ENCODE assay signal across 24 cellular contexts in genomic region chr2:241413929-241414580, GRCh38. TPM values are rescaled to one million over a fixed set of nuclear protein-coding genes. Genes with fewer than 3 reads are reported as not detected.
DNase-seq lines count a peak whose midpoint lies in the region; ATAC-seq, FAIRE-seq and TF ChIP-seq lines count a peak whose summit lies in the region.
"Had no signal": no experiment of that assay in that cellular context is flagged by ENCODE, and none has a peak within 500 bp of the region (broad histone marks: within the 10 kb centered on the region; RNA-seq: fewer than 3 reads in every experiment).

No MANE protein-coding gene starts in this region.

- H3K27ac Mint-ChIP-seq in activated naive CD8-positive, alpha-beta T cell treated with anti-CD3 and anti-CD28 coated beads, Interleukin-2, amount 50 U/mL, for 24 hours, result peak overlapping the region; percentile 13
- H3K27ac Mint-ChIP-seq in activated naive CD8-positive, alpha-beta T cell treated with anti-CD3 and anti-CD28 coated beads for 36 hours, result no peak overlapping the region
- H3K27ac Mint-ChIP-seq in neural crest cell (ENCODE audit: unreplicated experiment), result peak overlapping the region; percentile 15
- H3K27ac Mint-ChIP-seq: activated CD8-positive, alpha-beta T cell treated with anti-CD3 and anti-CD28 coated beads for 36 hours; memory B cell had no signal

- intact Hi-C loops in kidney (cut with DNase I), result no loop called here

- H3K4me3 ChIP-seq in kidney (ENCODE audit: low read length in 2 of 2), result no peak overlapping the region
- H3K4me3 ChIP-seq: GM12878, heart left ventricle, upper lobe of right lung had no signal

- no peak overlapping the region for H3K9ac ChIP-seq in kidney (ENCODE audit: low read length in 2 of 2)
- H3K9ac ChIP-seq: SK-N-SH had no signal

- H3K9me3 ChIP-seq in kidney (ENCODE audit: control insufficient read depth in 1 of 2, low read length in 2 of 2), result no peaks in the 10 kb centered on the region
- H3K9me3 ChIP-seq: heart left ventricle, SK-N-SH, upper lobe of right lung had no signal

- FAIRE-seq in kidney (lab: Jason Lieb, UNC), result no peak
- FAIRE-seq: GM12878 had no signal

- H3K9me3 Mint-ChIP-seq in activated naive CD8-positive, alpha-beta T cell treated with anti-CD3 and anti-CD28 coated beads, Interleukin-2, amount 50 U/mL, for 24 hours, result no peaks in the 10 kb centered on the region
- no peaks in the 10 kb centered on the region for H3K9me3 Mint-ChIP-seq in activated naive CD8-positive, alpha-beta T cell treated with anti-CD3 and anti-CD28 coated beads for 36 hours
- no peaks in the 10 kb centered on the region for H3K9me3 Mint-ChIP-seq in neural crest cell
- H3K9me3 Mint-ChIP-seq: activated CD8-positive, alpha-beta T cell treated with anti-CD3 and anti-CD28 coated beads for 36 hours; memory B cell had no signal

- peaks cover 32 to 63% of the 10 kb centered on the region in 2 donors for H3K36me3 ChIP-seq in kidney (ENCODE audit: control insufficient read depth in 1 of 2, insufficient read depth in 2 of 2, low read length in 2 of 2)

- H3K4me1 ChIP-seq in kidney (ENCODE audit: control insufficient read depth in 1 of 2, insufficient read depth in 1 of 2, low read depth in 1 of 2, low read length in 2 of 2), result no peaks in the 10 kb centered on the region
- H3K4me1 ChIP-seq: heart left ventricle, upper lobe of right lung had no signal

- ATAC-seq in activated naive CD8-positive, alpha-beta T cell treated with anti-CD3 and anti-CD28 coated beads, Interleukin-2, amount 50 U/mL, for 24 hours, result no peak
- ATAC-seq: activated CD8-positive, alpha-beta T cell treated with anti-CD3 and anti-CD28 coated beads for 36 hours; GM12878; heart left ventricle; left cardiac atrium; right cardiac atrium had no signal

- H3K27me3 Mint-ChIP-seq in activated naive CD8-positive, alpha-beta T cell treated with anti-CD3 and anti-CD28 coated beads, Interleukin-2, amount 50 U/mL, for 24 hours, result no peaks in the 10 kb centered on the region
- no peaks in the 10 kb centered on the region for H3K27me3 Mint-ChIP-seq in activated naive CD8-positive, alpha-beta T cell treated with anti-CD3 and anti-CD28 coated beads for 36 hours
- no peaks in the 10 kb centered on the region for H3K27me3 Mint-ChIP-seq in neural crest cell (ENCODE audit: low read depth)
- H3K27me3 Mint-ChIP-seq: activated CD8-positive, alpha-beta T cell treated with anti-CD3 and anti-CD28 coated beads for 36 hours; memory B cell had no signal

- H3K4me3 Mint-ChIP-seq in activated naive CD8-positive, alpha-beta T cell treated with anti-CD3 and anti-CD28 coated beads, Interleukin-2, amount 50 U/mL, for 24 hours, result no peak overlapping the region
- H3K4me3 Mint-ChIP-seq in activated naive CD8-positive, alpha-beta T cell treated with anti-CD3 and anti-CD28 coated beads for 36 hours, result no peak overlapping the region
- H3K4me3 Mint-ChIP-seq in neural crest cell, result no peak overlapping the region
- H3K4me3 Mint-ChIP-seq: activated CD8-positive, alpha-beta T cell treated with anti-CD3 and anti-CD28 coated beads for 36 hours; CD14-positive monocyte; memory B cell had no signal

- no peak for DNase-seq in activated naive CD8-positive, alpha-beta T cell treated with anti-CD3 and anti-CD28 coated beads, Interleukin-2, amount 50 U/mL, for 24 hours
- no peak for DNase-seq in activated naive CD8-positive, alpha-beta T cell treated with anti-CD3 and anti-CD28 coated beads for 36 hours
- DNase-seq in epithelial cell of prostate (ENCODE audit: low read depth, low spot score), result peak; percentile 64
- no peak for DNase-seq in neural crest cell (ENCODE audit: low read depth, low spot score)
- DNase-seq in stimulated activated CD4-positive, alpha-beta T cell treated with anti-CD3 and anti-CD28 coated beads, Interleukin-2, amount 100 ng/mL, for 24 hours, result no peak
- no peak for DNase-seq in HCEC 1CT
- DNase-seq in kidney, result no peak
- no peak for DNase-seq in SW480 (ENCODE audit: low spot score)
- DNase-seq: 8988T; activated CD4-positive, alpha-beta T cell treated with anti-CD3 and anti-CD28 coated beads for 1 hour; activated CD8-positive, alpha-beta T cell treated with anti-CD3 and anti-CD28 coated beads for 36 hours; activated effector memory CD4-positive, alpha-beta T cell treated with anti-CD3 and anti-CD28 coated beads, Interleukin-2, amount 50 U/mL, for 16 hours; heart left ventricle; Kasumi-1; left cardiac atrium; NCI-H146; NCI-H2107; right cardiac atrium; SK-N-SH; T-helper 2 cell; upper lobe of right lung had no signal

- peaks cover 53% of the 10 kb centered on the region for H3K36me3 Mint-ChIP-seq in activated naive CD8-positive, alpha-beta T cell treated with anti-CD3 and anti-CD28 coated beads, Interleukin-2, amount 50 U/mL, for 24 hours (ENCODE audit: low read depth)
- peaks cover 23% of the 10 kb centered on the region for H3K36me3 Mint-ChIP-seq in activated naive CD8-positive, alpha-beta T cell treated with anti-CD3 and anti-CD28 coated beads for 36 hours
- H3K36me3 Mint-ChIP-seq in neural crest cell (ENCODE audit: low read depth), result peaks cover 17% of the 10 kb centered on the region

- H3K4me1 Mint-ChIP-seq in activated naive CD8-positive, alpha-beta T cell treated with anti-CD3 and anti-CD28 coated beads, Interleukin-2, amount 50 U/mL, for 24 hours, result peaks cover 4% of the 10 kb centered on the region
- H3K4me1 Mint-ChIP-seq in activated naive CD8-positive, alpha-beta T cell treated with anti-CD3 and anti-CD28 coated beads for 36 hours, result peaks cover 5% of the 10 kb centered on the region
- peaks cover 16% of the 10 kb centered on the region for H3K4me1 Mint-ChIP-seq in neural crest cell
- H3K4me1 Mint-ChIP-seq: CD14-positive monocyte, memory B cell had no signal

- no peak for TF ChIP-seq CTCF in neural crest cell (conservative IDR thresholded peaks at IDR 0.05)
- no peak for TF ChIP-seq CTCF in kidney (IDR thresholded peaks at IDR 0.05; ENCODE audit: borderline replicate concordance, extremely low read depth, insufficient read depth)

- H3K27ac ChIP-seq in epithelial cell of prostate, result no peak overlapping the region
- no peak overlapping the region for H3K27ac ChIP-seq in kidney (ENCODE audit: low read depth in 2 of 2, low read length in 2 of 2)
- H3K27ac ChIP-seq: heart left ventricle, upper lobe of right lung had no signal

RNA-seq across cellular contexts. Expression of gene FARP2, which starts 58.0 kb away (rescaled TPM):
- 10 to 100 TPM; 32.7 to 36.8 TPM for total RNA-seq in activated naive CD8-positive, alpha-beta T cell treated with anti-CD3 and anti-CD28 coated beads for 36 hours
- total RNA-seq in neural crest cell, result 34.4 and 36.1 TPM in 2 replicates
- total RNA-seq in kidney, result 50.5 TPM
- 20.3 TPM for polyA plus RNA-seq in kidney (ENCODE audit: insufficient read depth, low read depth, low replicate concordance)
